Comparison of ENCODE assay signal across 1 cellular context in the genomic region with DNA sequence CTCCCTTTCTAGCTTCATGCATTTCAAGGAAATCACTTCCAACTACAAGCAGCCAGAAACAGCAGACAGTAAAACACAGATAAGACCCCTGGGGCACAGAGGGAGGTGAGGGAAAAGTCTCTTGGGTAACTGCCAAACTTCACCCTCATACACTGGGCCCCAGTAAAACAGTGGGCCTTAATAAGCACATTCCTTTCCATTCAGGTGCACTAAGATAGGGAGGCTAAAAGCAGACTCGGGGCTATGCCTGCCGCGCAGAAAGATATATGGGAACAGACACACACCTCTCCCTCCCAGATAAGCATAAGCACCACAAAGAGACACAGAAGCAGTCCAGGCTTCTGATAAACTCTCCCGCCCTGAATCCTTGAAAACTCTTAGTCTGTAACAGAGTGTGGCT.
TF ChIP-seq lines count a peak whose summit lies in the region.

No MANE protein-coding gene starts in this region.

TF ChIP-seq in K562, 482 proteins besides CTCF, POLR2A, EP300 and RAD21 (continued from another document and continues in another):
- TF ChIP-seq SMAD3 (CRISPR knock-in tag; conservative IDR thresholded peaks at IDR 0.05) (no peak), MED1 (CRISPR knock-in tag; IDR thresholded peaks at IDR 0.05; ENCODE audit: borderline replicate concordance) (no peak), NFXL1 (CRISPR knock-in tag; IDR thresholded peaks at IDR 0.05) (no peak), FOXA3 (CRISPR knock-in tag; conservative IDR thresholded peaks at IDR 0.05 in 1 of 2, IDR thresholded peaks at IDR 0.05 in 1 of 2) (no peak), ZNF76 (CRISPR knock-in tag; IDR thresholded peaks at IDR 0.05; ENCODE audit: borderline replicate concordance) (no peak), ZNF431 (CRISPR knock-in tag; IDR thresholded peaks at IDR 0.05) (no peak), ZNF444 (CRISPR knock-in tag; IDR thresholded peaks at IDR 0.05) (no peak), SMAD1 (IDR thresholded peaks at IDR 0.05; ENCODE audit: low read depth, low read length, partially characterized antibody) (no peak), RB1 (IDR thresholded peaks at IDR 0.05; ENCODE audit: low read depth) (peak; percentile 76), ZNF57 (CRISPR knock-in tag; IDR thresholded peaks at IDR 0.05) (no peak), ZNF143 (CRISPR knock-in tag; IDR thresholded peaks at IDR 0.05) (no peak), NUFIP1 (IDR thresholded peaks at IDR 0.05; ENCODE audit: partially characterized antibody) (no peak), ATF1 (CRISPR knock-in tag; IDR thresholded peaks at IDR 0.05) (no peak), ATF1 (tag; IDR thresholded peaks at IDR 0.05) (peak; percentile 63; the same call in 1 of the 2 replicates), ZNF586 (CRISPR knock-in tag; conservative IDR thresholded peaks at IDR 0.05) (no peak), COPS2 (conservative IDR thresholded peaks at IDR 0.05) (no peak), ZNF561 (CRISPR knock-in tag; conservative IDR thresholded peaks at IDR 0.05) (no peak), STAG1 (CRISPR knock-in tag; IDR thresholded peaks at IDR 0.05; ENCODE audit: borderline replicate concordance) (no peak), GABPB2 (CRISPR knock-in tag; conservative IDR thresholded peaks at IDR 0.05) (no peak), CBX5 (IDR thresholded peaks at IDR 0.05; ENCODE audit: borderline replicate concordance, low read depth) (no peak), JUND (IDR thresholded peaks at IDR 0.05; ENCODE audit: borderline replicate concordance, low read depth, low read length) (no peak), JUND (tag; IDR thresholded peaks at IDR 0.05; ENCODE audit: borderline replicate concordance, low read depth, low read length) (peak; percentile 46; the same call in 1 of the 3 replicates), POLR2B (IDR thresholded peaks at IDR 0.05; ENCODE audit: low read depth, partially characterized antibody) (no peak), TAL1 (IDR thresholded peaks at IDR 0.05) (peak; percentile 97), ZEB2 (IDR thresholded peaks at IDR 0.05) (peak; percentile 99), NBN (IDR thresholded peaks at IDR 0.05; ENCODE audit: low read depth) (peak; percentile 93), SMARCE1 (IDR thresholded peaks at IDR 0.05) (peak; percentile 95), NCOA4 (IDR thresholded peaks at IDR 0.05; ENCODE audit: partially characterized antibody) (peak; percentile 69), MEF2D (tag; conservative IDR thresholded peaks at IDR 0.05; ENCODE audit: low read depth) (no peak), RBBP5 (IDR thresholded peaks at IDR 0.05; ENCODE audit: borderline replicate concordance, insufficient read depth, low read length, poor library complexity, severe bottlenecking) (no peak), ZNF224 (CRISPR knock-in tag; IDR thresholded peaks at IDR 0.05) (no peak), TSC22D4 (tag; IDR thresholded peaks at IDR 0.05) (no peak), BRCA1 (IDR thresholded peaks at IDR 0.05) (no peak), BRCA1 (CRISPR knock-in tag; IDR thresholded peaks at IDR 0.05) (no peak), ZC3H11A (IDR thresholded peaks at IDR 0.05; ENCODE audit: low read depth, low read length) (no peak), FOXK2 (conservative IDR thresholded peaks at IDR 0.05 in 1 of 2, IDR thresholded peaks at IDR 0.05 in 1 of 2; ENCODE audit: low read depth in 2 of 2) (peak; percentile 51 to 70; a peak in 2 of 4 replicates)
- TF ChIP-seq, protein P1, sequence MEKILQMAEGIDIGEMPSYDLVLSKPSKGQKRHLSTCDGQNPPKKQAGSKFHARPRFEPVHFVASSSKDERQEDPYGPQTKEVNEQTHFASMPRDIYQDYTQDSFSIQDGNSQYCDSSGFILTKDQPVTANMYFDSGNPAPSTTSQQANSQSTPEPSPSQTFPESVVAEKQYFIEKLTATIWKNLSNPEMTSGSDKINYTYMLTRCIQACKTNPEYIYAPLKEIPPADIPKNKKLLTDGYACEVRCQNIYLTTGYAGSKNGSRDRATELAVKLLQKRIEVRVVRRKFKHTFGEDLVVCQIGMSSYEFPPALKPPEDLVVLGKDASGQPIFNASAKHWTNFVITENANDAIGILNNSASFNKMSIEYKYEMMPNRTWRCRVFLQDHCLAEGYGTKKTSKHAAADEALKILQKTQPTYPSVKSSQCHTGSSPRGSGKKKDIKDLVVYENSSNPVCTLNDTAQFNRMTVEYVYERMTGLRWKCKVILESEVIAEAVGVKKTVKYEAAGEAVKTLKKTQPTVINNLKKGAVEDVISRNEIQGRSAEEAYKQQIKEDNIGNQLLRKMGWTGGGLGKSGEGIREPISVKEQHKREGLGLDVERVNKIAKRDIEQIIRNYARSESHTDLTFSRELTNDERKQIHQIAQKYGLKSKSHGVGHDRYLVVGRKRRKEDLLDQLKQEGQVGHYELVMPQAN (IDR thresholded peaks at IDR 0.05; ENCODE audit: borderline replicate concordance): no peak
- TF ChIP-seq, protein P2, sequence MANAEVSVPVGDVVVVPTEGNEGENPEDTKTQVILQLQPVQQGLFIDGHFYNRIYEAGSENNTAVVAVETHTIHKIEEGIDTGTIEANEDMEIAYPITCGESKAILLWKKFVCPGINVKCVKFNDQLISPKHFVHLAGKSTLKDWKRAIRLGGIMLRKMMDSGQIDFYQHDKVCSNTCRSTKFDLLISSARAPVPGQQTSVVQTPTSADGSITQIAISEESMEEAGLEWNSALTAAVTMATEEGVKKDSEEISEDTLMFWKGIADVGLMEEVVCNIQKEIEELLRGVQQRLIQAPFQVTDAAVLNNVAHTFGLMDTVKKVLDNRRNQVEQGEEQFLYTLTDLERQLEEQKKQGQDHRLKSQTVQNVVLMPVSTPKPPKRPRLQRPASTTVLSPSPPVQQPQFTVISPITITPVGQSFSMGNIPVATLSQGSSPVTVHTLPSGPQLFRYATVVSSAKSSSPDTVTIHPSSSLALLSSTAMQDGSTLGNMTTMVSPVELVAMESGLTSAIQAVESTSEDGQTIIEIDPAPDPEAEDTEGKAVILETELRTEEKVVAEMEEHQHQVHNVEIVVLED (CRISPR knock-in tag; IDR thresholded peaks at IDR 0.05): no peak
- TF ChIP-seq, protein P3, sequence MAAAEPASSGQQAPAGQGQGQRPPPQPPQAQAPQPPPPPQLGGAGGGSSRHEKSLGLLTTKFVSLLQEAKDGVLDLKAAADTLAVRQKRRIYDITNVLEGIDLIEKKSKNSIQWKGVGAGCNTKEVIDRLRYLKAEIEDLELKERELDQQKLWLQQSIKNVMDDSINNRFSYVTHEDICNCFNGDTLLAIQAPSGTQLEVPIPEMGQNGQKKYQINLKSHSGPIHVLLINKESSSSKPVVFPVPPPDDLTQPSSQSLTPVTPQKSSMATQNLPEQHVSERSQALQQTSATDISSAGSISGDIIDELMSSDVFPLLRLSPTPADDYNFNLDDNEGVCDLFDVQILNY (CRISPR knock-in tag; IDR thresholded peaks at IDR 0.05): no peak
- TF ChIP-seq, protein P4, sequence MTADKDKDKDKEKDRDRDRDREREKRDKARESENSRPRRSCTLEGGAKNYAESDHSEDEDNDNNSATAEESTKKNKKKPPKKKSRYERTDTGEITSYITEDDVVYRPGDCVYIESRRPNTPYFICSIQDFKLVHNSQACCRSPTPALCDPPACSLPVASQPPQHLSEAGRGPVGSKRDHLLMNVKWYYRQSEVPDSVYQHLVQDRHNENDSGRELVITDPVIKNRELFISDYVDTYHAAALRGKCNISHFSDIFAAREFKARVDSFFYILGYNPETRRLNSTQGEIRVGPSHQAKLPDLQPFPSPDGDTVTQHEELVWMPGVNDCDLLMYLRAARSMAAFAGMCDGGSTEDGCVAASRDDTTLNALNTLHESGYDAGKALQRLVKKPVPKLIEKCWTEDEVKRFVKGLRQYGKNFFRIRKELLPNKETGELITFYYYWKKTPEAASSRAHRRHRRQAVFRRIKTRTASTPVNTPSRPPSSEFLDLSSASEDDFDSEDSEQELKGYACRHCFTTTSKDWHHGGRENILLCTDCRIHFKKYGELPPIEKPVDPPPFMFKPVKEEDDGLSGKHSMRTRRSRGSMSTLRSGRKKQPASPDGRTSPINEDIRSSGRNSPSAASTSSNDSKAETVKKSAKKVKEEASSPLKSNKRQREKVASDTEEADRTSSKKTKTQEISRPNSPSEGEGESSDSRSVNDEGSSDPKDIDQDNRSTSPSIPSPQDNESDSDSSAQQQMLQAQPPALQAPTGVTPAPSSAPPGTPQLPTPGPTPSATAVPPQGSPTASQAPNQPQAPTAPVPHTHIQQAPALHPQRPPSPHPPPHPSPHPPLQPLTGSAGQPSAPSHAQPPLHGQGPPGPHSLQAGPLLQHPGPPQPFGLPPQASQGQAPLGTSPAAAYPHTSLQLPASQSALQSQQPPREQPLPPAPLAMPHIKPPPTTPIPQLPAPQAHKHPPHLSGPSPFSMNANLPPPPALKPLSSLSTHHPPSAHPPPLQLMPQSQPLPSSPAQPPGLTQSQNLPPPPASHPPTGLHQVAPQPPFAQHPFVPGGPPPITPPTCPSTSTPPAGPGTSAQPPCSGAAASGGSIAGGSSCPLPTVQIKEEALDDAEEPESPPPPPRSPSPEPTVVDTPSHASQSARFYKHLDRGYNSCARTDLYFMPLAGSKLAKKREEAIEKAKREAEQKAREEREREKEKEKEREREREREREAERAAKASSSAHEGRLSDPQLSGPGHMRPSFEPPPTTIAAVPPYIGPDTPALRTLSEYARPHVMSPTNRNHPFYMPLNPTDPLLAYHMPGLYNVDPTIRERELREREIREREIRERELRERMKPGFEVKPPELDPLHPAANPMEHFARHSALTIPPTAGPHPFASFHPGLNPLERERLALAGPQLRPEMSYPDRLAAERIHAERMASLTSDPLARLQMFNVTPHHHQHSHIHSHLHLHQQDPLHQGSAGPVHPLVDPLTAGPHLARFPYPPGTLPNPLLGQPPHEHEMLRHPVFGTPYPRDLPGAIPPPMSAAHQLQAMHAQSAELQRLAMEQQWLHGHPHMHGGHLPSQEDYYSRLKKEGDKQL (CRISPR knock-in tag; IDR thresholded peaks at IDR 0.05; ENCODE audit: borderline replicate concordance): no peak
- TF ChIP-seq, protein P5, sequence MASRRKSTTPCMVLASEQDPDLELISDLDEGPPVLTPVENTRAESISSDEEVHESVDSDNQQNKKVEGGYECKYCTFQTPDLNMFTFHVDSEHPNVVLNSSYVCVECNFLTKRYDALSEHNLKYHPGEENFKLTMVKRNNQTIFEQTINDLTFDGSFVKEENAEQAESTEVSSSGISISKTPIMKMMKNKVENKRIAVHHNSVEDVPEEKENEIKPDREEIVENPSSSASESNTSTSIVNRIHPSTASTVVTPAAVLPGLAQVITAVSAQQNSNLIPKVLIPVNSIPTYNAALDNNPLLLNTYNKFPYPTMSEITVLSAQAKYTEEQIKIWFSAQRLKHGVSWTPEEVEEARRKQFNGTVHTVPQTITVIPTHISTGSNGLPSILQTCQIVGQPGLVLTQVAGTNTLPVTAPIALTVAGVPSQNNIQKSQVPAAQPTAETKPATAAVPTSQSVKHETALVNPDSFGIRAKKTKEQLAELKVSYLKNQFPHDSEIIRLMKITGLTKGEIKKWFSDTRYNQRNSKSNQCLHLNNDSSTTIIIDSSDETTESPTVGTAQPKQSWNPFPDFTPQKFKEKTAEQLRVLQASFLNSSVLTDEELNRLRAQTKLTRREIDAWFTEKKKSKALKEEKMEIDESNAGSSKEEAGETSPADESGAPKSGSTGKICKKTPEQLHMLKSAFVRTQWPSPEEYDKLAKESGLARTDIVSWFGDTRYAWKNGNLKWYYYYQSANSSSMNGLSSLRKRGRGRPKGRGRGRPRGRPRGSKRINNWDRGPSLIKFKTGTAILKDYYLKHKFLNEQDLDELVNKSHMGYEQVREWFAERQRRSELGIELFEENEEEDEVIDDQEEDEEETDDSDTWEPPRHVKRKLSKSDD (conservative IDR thresholded peaks at IDR 0.05; ENCODE audit: low read length): no peak
- TF ChIP-seq, protein P6, sequence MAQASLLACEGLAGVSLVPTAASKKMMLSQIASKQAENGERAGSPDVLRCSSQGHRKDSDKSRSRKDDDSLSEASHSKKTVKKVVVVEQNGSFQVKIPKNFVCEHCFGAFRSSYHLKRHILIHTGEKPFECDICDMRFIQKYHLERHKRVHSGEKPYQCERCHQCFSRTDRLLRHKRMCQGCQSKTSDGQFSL (CRISPR knock-in tag; IDR thresholded peaks at IDR 0.05): no peak
- TF ChIP-seq, protein P6 (tag; IDR thresholded peaks at IDR 0.05): no peak
- TF ChIP-seq, protein P7, sequence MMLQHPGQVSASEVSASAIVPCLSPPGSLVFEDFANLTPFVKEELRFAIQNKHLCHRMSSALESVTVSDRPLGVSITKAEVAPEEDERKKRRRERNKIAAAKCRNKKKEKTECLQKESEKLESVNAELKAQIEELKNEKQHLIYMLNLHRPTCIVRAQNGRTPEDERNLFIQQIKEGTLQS (IDR thresholded peaks at IDR 0.05): no peak; the same call in 1 of the 2 replicates
- TF ChIP-seq, protein P7 (CRISPR knock-in tag; conservative IDR thresholded peaks at IDR 0.05): no peak
- TF ChIP-seq, protein P8, sequence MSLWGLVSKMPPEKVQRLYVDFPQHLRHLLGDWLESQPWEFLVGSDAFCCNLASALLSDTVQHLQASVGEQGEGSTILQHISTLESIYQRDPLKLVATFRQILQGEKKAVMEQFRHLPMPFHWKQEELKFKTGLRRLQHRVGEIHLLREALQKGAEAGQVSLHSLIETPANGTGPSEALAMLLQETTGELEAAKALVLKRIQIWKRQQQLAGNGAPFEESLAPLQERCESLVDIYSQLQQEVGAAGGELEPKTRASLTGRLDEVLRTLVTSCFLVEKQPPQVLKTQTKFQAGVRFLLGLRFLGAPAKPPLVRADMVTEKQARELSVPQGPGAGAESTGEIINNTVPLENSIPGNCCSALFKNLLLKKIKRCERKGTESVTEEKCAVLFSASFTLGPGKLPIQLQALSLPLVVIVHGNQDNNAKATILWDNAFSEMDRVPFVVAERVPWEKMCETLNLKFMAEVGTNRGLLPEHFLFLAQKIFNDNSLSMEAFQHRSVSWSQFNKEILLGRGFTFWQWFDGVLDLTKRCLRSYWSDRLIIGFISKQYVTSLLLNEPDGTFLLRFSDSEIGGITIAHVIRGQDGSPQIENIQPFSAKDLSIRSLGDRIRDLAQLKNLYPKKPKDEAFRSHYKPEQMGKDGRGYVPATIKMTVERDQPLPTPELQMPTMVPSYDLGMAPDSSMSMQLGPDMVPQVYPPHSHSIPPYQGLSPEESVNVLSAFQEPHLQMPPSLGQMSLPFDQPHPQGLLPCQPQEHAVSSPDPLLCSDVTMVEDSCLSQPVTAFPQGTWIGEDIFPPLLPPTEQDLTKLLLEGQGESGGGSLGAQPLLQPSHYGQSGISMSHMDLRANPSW (CRISPR knock-in tag; IDR thresholded peaks at IDR 0.05): no peak
